In genomic region chrX:152601848-152602616, GRCh38 we compare ENCODE assay signal across 11 cellular contexts. TPM values are rescaled to one million over a fixed set of nuclear protein-coding genes. Genes with fewer than 3 reads are reported as not detected.
DNase-seq lines count a peak whose midpoint lies in the region; ATAC-seq and TF ChIP-seq lines count a peak whose summit lies in the region.
"Had no signal": no experiment of that assay in that cellular context is flagged by ENCODE, and none has a peak within 500 bp of the region (broad histone marks: within the 10 kb centered on the region; RNA-seq: fewer than 3 reads in every experiment).

No MANE protein-coding gene starts in this region.

- H3K36me3 ChIP-seq in endodermal cell (ENCODE audit: control insufficient read depth, insufficient read depth, low read length), result no peaks in the 10 kb centered on the region

- no peak overlapping the region for H3K9ac ChIP-seq in endodermal cell (ENCODE audit: extremely low read depth, low read length, poor library complexity, severe bottlenecking)

- H3K9me3 Mint-ChIP-seq in endodermal cell, result peaks cover 69% of the 10 kb centered on the region
- H3K9me3 Mint-ChIP-seq: activated T-cell treated with anti-CD3 and anti-CD28 coated beads, Interleukin-2, amount 50 U/mL, for 4 hours; stimulated activated naive B cell treated with anti-CD40 and anti-IgM and Interleukin-4, amounts not matched to agents 10 μg/mL and 1 μg/mL and 100 μg/mL, for 72 hours had no signal

- peak; percentile 53 for TF ChIP-seq CTCF in GM12873 (IDR thresholded peaks at IDR 0.05; ENCODE audit: insufficient read depth, low read depth, low read length, missing control alignments)
- peak; percentile 46 for TF ChIP-seq CTCF in endodermal cell (conservative IDR thresholded peaks at IDR 0.05)
- TF ChIP-seq CTCF in GM20000 (IDR thresholded peaks at IDR 0.05; ENCODE audit: extremely low read depth, missing control alignments), result no peak

- no peak overlapping the region for H3K4me3 Mint-ChIP-seq in endodermal cell
- H3K4me3 Mint-ChIP-seq: activated T-cell treated with anti-CD3 and anti-CD28 coated beads, Interleukin-2, amount 50 U/mL, for 4 hours; stimulated activated naive B cell treated with anti-CD40 and anti-IgM and Interleukin-4, amounts not matched to agents 10 μg/mL and 1 μg/mL and 100 μg/mL, for 72 hours had no signal

- DNase-seq in COLO829 (ENCODE audit: low spot score) (peak; percentile 4), NCI-H510A treated with DMSO at 0.1 percent for 48 hours (lab: John Stamatoyannopoulos, UW) (peak; percentile 5), endodermal cell (peak; percentile 72), NCI-H524 treated with DMSO at 0.1 percent for 48 hours (lab: John Stamatoyannopoulos, UW) (no peak), GM20000 (ENCODE audit: low spot score) (no peak)
- DNase-seq: activated T-cell treated with anti-CD3 and anti-CD28 coated beads, Interleukin-2, amount 50 U/mL, for 4 hours; HCEC 1CT; stimulated activated naive B cell treated with anti-CD40 and anti-IgM and Interleukin-4, amounts not matched to agents 10 μg/mL and 1 μg/mL and 100 μg/mL, for 72 hours had no signal

- no peaks in the 10 kb centered on the region for H3K27me3 ChIP-seq in endodermal cell (ENCODE audit: control insufficient read depth, insufficient read depth, low read length, poor library complexity, severe bottlenecking)

- WGBS in endodermal cell (ENCODE audit: insufficient coverage in 1 of 2, insufficient read length in 1 of 2), 2 experiments, result 38 to 52% methylated on average over 1 to 6 of the region's 6 CpGs

- no peaks in the 10 kb centered on the region for H3K36me3 Mint-ChIP-seq in endodermal cell (ENCODE audit: low read depth)
- H3K36me3 Mint-ChIP-seq: stimulated activated naive B cell treated with anti-CD40 and anti-IgM and Interleukin-4, amounts not matched to agents 10 μg/mL and 1 μg/mL and 100 μg/mL, for 72 hours had no signal

- ATAC-seq in GM21526 (IDR thresholded peaks at IDR 0.05; ENCODE audit: low FRiP score, unreplicated experiment) (no peak), HG02759 (IDR thresholded peaks at IDR 0.05; ENCODE audit: unreplicated experiment) (no peak)
- ATAC-seq: activated T-cell treated with anti-CD3 and anti-CD28 coated beads, Interleukin-2, amount 50 U/mL, for 4 hours; stimulated activated naive B cell treated with anti-CD40 and anti-IgM and Interleukin-4, amounts not matched to agents 10 μg/mL and 1 μg/mL and 100 μg/mL, for 72 hours had no signal

- no peaks in the 10 kb centered on the region for H3K4me1 ChIP-seq in endodermal cell (ENCODE audit: control insufficient read depth, insufficient read depth, low read length)

- H3K27ac Mint-ChIP-seq in endodermal cell, result no peak overlapping the region
- H3K27ac Mint-ChIP-seq: stimulated activated naive B cell treated with anti-CD40 and anti-IgM and Interleukin-4, amounts not matched to agents 10 μg/mL and 1 μg/mL and 100 μg/mL, for 72 hours had no signal

- H3K4me3 ChIP-seq in endodermal cell (ENCODE audit: low read length), result no peak overlapping the region

- H3K27me3 Mint-ChIP-seq in endodermal cell (ENCODE audit: insufficient read depth), result peaks cover 2% of the 10 kb centered on the region
- H3K27me3 Mint-ChIP-seq: stimulated activated naive B cell treated with anti-CD40 and anti-IgM and Interleukin-4, amounts not matched to agents 10 μg/mL and 1 μg/mL and 100 μg/mL, for 72 hours had no signal

- H3K27ac ChIP-seq in endodermal cell (ENCODE audit: low read depth, low read length), result no peak overlapping the region

- H3K9me3 ChIP-seq in endodermal cell (ENCODE audit: control insufficient read depth, low read length), result no peaks in the 10 kb centered on the region

- H3K4me1 Mint-ChIP-seq in endodermal cell, result no peaks in the 10 kb centered on the region
- H3K4me1 Mint-ChIP-seq: stimulated activated naive B cell treated with anti-CD40 and anti-IgM and Interleukin-4, amounts not matched to agents 10 μg/mL and 1 μg/mL and 100 μg/mL, for 72 hours had no signal

RNA-seq across cellular contexts. Expression of gene GABRQ, which starts 35.7 kb away (rescaled TPM):
- total RNA-seq in endodermal cell, result 1 to 10 TPM; 1.7 TPM
- polyA plus RNA-seq in endodermal cell (2013, experiment 1 of 2), result 1.7 TPM
- polyA plus RNA-seq in endodermal cell (2013, experiment 2 of 2), result 1.4 TPM
- total RNA-seq: activated T-cell treated with anti-CD3 and anti-CD28 coated beads, Interleukin-2, amount 50 U/mL, for 4 hours had no signal

Comparison
In these comparisons a context has a peak if more than half of its experiments do, and no peak if none do; other contexts are left out.
1. DNase-seq: peak in COLO829 (single experiment), NCI-H510A treated with DMSO at 0.1 percent for 48 hours (single experiment) and endodermal cell (single experiment); none in NCI-H524 treated with DMSO at 0.1 percent for 48 hours (single experiment) and GM20000 (single experiment).